ENCODE assay signal across 10 cellular contexts in genomic region chr7:92632791-92633190, GRCh38. TPM values are rescaled to one million over a fixed set of nuclear protein-coding genes. Genes with fewer than 3 reads are reported as not detected.
DNase-seq lines count a peak whose midpoint lies in the region; ATAC-seq, FAIRE-seq and TF ChIP-seq lines count a peak whose summit lies in the region.
"Had no signal": no experiment of that assay in that cellular context is flagged by ENCODE, and none has a peak within 500 bp of the region (broad histone marks: within the 10 kb centered on the region; RNA-seq: fewer than 3 reads in every experiment).

No MANE protein-coding gene starts in this region.

- H3K4me1 ChIP-seq in endothelial cell of umbilical vein (ENCODE audit: control insufficient read depth, extremely low read depth, insufficient read depth, low read length), result peaks cover 57% of the 10 kb centered on the region
- H3K4me1 ChIP-seq in smooth muscle cell (ENCODE audit: low read depth), result peaks cover 14% of the 10 kb centered on the region

- CTCF ChIA-PET in T-cell (lab: Charles Lee) (interaction anchor here (0.6 to 2.3 kb wide), 12 partner anchors 11 to 1543 kb away, joined by 3 to 12 read pairs (median 4); partner anchors contain the start of gene CDK6 (in 1 of the 2)), endothelial cell of umbilical vein (lab: Charles Lee) (interaction anchor here (0.6 to 3.3 kb wide), 12 partner anchors 9 to 1729 kb away, joined by 3 to 28 read pairs (median 4); no protein-coding TSS in a partner anchor)

- DNase-seq in T-helper 1 cell, result no peak
- DNase-seq in T-cell, result no peak
- no peak for DNase-seq in endothelial cell of umbilical vein (ENCODE audit: low read depth, low spot score)
- DNase-seq in smooth muscle cell (lab: John Stamatoyannopoulos, UW; ENCODE audit: unreplicated experiment), result no peak
- DNase-seq in iPS-NIHi7 (ENCODE audit: extremely low spot score), result no peak
- DNase-seq in NCI-H2107 (lab: John Stamatoyannopoulos, UW), result no peak
- DNase-seq: stimulated activated CD4-positive, alpha-beta T cell treated with anti-CD3 and anti-CD28 coated beads, Interleukin-12 subunit alpha, Interleukin-12 subunit beta, amount 100 ng/mL, for 4 hours had no signal

- H3K9me3 Mint-ChIP-seq in T-helper 1 cell treated with Interleukin-12 subunit alpha and Interleukin-12 subunit beta and Interleukin-4 antibody, amounts not matched to agents 30 μg/mL and 1 μg/mL, for 36 hours, result peaks cover 23% of the 10 kb centered on the region
- peaks cover 0 to 6% (median 2%) of the 10 kb centered on the region in 3 donors for H3K9me3 Mint-ChIP-seq in T-cell

- dilution Hi-C loops in endothelial cell of umbilical vein (cut with MboI; ENCODE audit: extremely low pct_ligation_motif_present, low sequenced_read_pairs), result no loop called here

- peaks cover 33% of the 10 kb centered on the region for H3K36me3 Mint-ChIP-seq in T-helper 1 cell treated with Interleukin-12 subunit alpha and Interleukin-12 subunit beta and Interleukin-4 antibody, amounts not matched to agents 30 μg/mL and 1 μg/mL, for 36 hours (ENCODE audit: low read depth)
- H3K36me3 Mint-ChIP-seq in T-cell, result peaks cover 18% of the 10 kb centered on the region

- no peak for FAIRE-seq in endothelial cell of umbilical vein (lab: Jason Lieb, UNC)

- H3K36me3 ChIP-seq in endothelial cell of umbilical vein (ENCODE audit: control insufficient read depth in 2 of 2, extremely low read depth in 1 of 2, insufficient read depth in 2 of 2, low read length in 2 of 2) (no peaks in the 10 kb centered on the region), smooth muscle cell (ENCODE audit: low read depth) (no peaks in the 10 kb centered on the region)

- 98% methylated on average over 1 of the region's 1 CpG for WGBS in smooth muscle cell (ENCODE audit: low lambda C conversion rate)

- TF ChIP-seq CTCF in endothelial cell of umbilical vein (IDR thresholded peaks at IDR 0.05; ENCODE audit: extremely low read depth in 1 of 2, insufficient read depth in 1 of 2, low read depth in 1 of 2, low read length in 2 of 2) (no peak), smooth muscle cell (IDR thresholded peaks at IDR 0.05; ENCODE audit: borderline replicate concordance, insufficient read depth, poor library complexity, severe bottlenecking) (no peak)

- H3F3A ChIP-seq in smooth muscle cell (ENCODE audit: low read depth), result peaks cover 11% of the 10 kb centered on the region

- H3K4me2 ChIP-seq in endothelial cell of umbilical vein (ENCODE audit: insufficient read depth, low read length) (peak overlapping the region; percentile 68), smooth muscle cell (peak overlapping the region; percentile 69)

- H3K9ac ChIP-seq in endothelial cell of umbilical vein (replicated peaks; ENCODE audit: extremely low read depth, insufficient read depth, low read length) (peak overlapping the region; percentile 73), smooth muscle cell (ENCODE audit: low read depth) (no peak overlapping the region)

- no peak for TF ChIP-seq POLR2A in endothelial cell of umbilical vein (IDR thresholded peaks at IDR 0.05; ENCODE audit: low read depth, low read length)

- H3K9me3 ChIP-seq in endothelial cell of umbilical vein (replicated peaks; ENCODE audit: control insufficient read depth, insufficient read depth, low read length), result no peaks in the 10 kb centered on the region
- no peaks in the 10 kb centered on the region for H3K9me3 ChIP-seq in smooth muscle cell (replicated peaks; ENCODE audit: low read depth)

- intact Hi-C loops in endothelial cell of umbilical vein (cut with micrococcal nuclease), result loop anchor here (1.0 to 10.0 kb wide), 11 partner anchors 7 to 1550 kb away; partner anchors contain the start of genes FAM133B and SAMD9L

- H3K9me1 ChIP-seq in endothelial cell of umbilical vein (replicated peaks; ENCODE audit: control insufficient read depth, extremely low read depth, insufficient read depth, low read length), result no peaks in the 10 kb centered on the region

- H2AFZ ChIP-seq in endothelial cell of umbilical vein (ENCODE audit: low read depth, low read length), result no peak overlapping the region
- H2AFZ ChIP-seq in smooth muscle cell (ENCODE audit: low read depth), result no peak overlapping the region

- no peaks in the 10 kb centered on the region for H3K27me3 Mint-ChIP-seq in T-helper 1 cell treated with Interleukin-12 subunit alpha and Interleukin-12 subunit beta and Interleukin-4 antibody, amounts not matched to agents 30 μg/mL and 1 μg/mL, for 36 hours (ENCODE audit: low read depth)
- H3K27me3 Mint-ChIP-seq in T-cell, result no peaks in the 10 kb centered on the region

- H3K79me2 ChIP-seq in endothelial cell of umbilical vein (ENCODE audit: control insufficient read depth, insufficient read depth, low read length) (peaks cover 2% of the 10 kb centered on the region), smooth muscle cell (ENCODE audit: low read depth) (peaks cover 28% of the 10 kb centered on the region)

- H3K4me3 Mint-ChIP-seq in T-helper 1 cell treated with Interleukin-12 subunit alpha and Interleukin-12 subunit beta and Interleukin-4 antibody, amounts not matched to agents 30 μg/mL and 1 μg/mL, for 36 hours, result peak overlapping the region; percentile 62
- H3K4me3 Mint-ChIP-seq in T-cell, result no peak overlapping the region

- H3K27ac Mint-ChIP-seq in T-helper 1 cell treated with Interleukin-12 subunit alpha and Interleukin-12 subunit beta and Interleukin-4 antibody, amounts not matched to agents 30 μg/mL and 1 μg/mL, for 36 hours, result peak overlapping the region; percentile 87
- H3K27ac Mint-ChIP-seq in T-cell, result peak overlapping the region; percentile 55 to 58

- H4K20me1 ChIP-seq in endothelial cell of umbilical vein (replicated peaks; ENCODE audit: control insufficient read depth, extremely low read depth, insufficient read depth, low read length) (no peaks in the 10 kb centered on the region), smooth muscle cell (ENCODE audit: low read depth) (peaks cover 35% of the 10 kb centered on the region)

- no peak overlapping the region for H3K4me3 ChIP-seq in endothelial cell of umbilical vein (replicated peaks in 1 of 3; ENCODE audit: insufficient read depth in 1 of 3, low read depth in 1 of 3, low read length in 3 of 3)
- H3K4me3 ChIP-seq in smooth muscle cell, result no peak overlapping the region

- POLR2A ChIA-PET in T-cell (lab: Charles Lee) (interaction anchor here (0.6 to 0.7 kb wide), 8 partner anchors 20 to 1809 kb away, joined by 3 to 11 read pairs (median 5); partner anchors contain the start of gene SAMD9 (in 1 of the 2)), endothelial cell of umbilical vein (lab: Charles Lee) (interaction anchor here (0.6 to 1.3 kb wide), 7 partner anchors 12 to 672 kb away, joined by 3 to 6 read pairs (median 3); partner anchors contain the start of gene RBM48)

- BruUV-seq in endothelial cell of umbilical vein (replicated peaks; lab: Mats Ljungman, UMichigan), result TSS peak; percentile 53

- H3K27me3 ChIP-seq in endothelial cell of umbilical vein (ENCODE audit: control insufficient read depth in 2 of 2, insufficient read depth in 2 of 2, low read length in 2 of 2) (no peaks in the 10 kb centered on the region), smooth muscle cell (ENCODE audit: low read depth) (no peaks in the 10 kb centered on the region)

- no peak for ATAC-seq in T-cell (replicated peaks in 1 of 4)
- no peak for ATAC-seq in GM18502 (IDR thresholded peaks at IDR 0.05; ENCODE audit: poor library complexity, unreplicated experiment)

- H3K4me1 Mint-ChIP-seq in T-helper 1 cell treated with Interleukin-12 subunit alpha and Interleukin-12 subunit beta and Interleukin-4 antibody, amounts not matched to agents 30 μg/mL and 1 μg/mL, for 36 hours (ENCODE audit: low read depth), result peaks cover 64% of the 10 kb centered on the region
- H3K4me1 Mint-ChIP-seq in T-cell, result peaks cover 37 to 55% (median 51%) of the 10 kb centered on the region in 3 donors

- H3K27ac ChIP-seq in endothelial cell of umbilical vein (ENCODE audit: insufficient read depth, low read depth, low read length) (peak overlapping the region; percentile 99), smooth muscle cell (ENCODE audit: low read depth) (peak overlapping the region; percentile 89)
- H3K27ac ChIP-seq: 22Rv1 had no signal

TF ChIP-seq in endothelial cell of umbilical vein, 7 proteins besides CTCF, POLR2A, EP300 and RAD21:
- TF ChIP-seq POLR2AphosphoS5 (IDR thresholded peaks at IDR 0.05; ENCODE audit: insufficient read depth, low read depth, low read length) (no peak), GATA2 (IDR thresholded peaks at IDR 0.05; ENCODE audit: insufficient read depth, insufficient read length, low read depth, low read length) (no peak), MAX (IDR thresholded peaks at IDR 0.05; ENCODE audit: insufficient read depth, insufficient read length) (no peak), EZH2 (IDR thresholded peaks at IDR 0.05; ENCODE audit: borderline replicate concordance, low read depth, low read length, severe bottlenecking) (no peak)

RNA-seq across cellular contexts. Expression of gene FAM133B, which starts 42.6 kb away (rescaled TPM):
- total RNA-seq in T-cell, result 10 to 100 TPM; 30.1 to 66.6 (median 39.4) TPM
- 26.9 and 27.6 TPM in 2 replicates for total RNA-seq in endothelial cell of umbilical vein
- 6.6 and 9.1 TPM in 2 replicates for polyA plus RNA-seq in endothelial cell of umbilical vein
- polyA plus RNA-seq in endothelial cell of umbilical vein (2011; cell fraction: cytosol; rRNA removed), result 6.9 and 13.2 TPM in 2 replicates
- 19.6 and 28.8 TPM in 2 replicates for polyA plus RNA-seq in endothelial cell of umbilical vein (2011; cell fraction: nucleus; rRNA removed)
- 13.6 and 18.9 TPM in 2 replicates for polyA plus RNA-seq in endothelial cell of umbilical vein (2012)
- polyA minus RNA-seq in endothelial cell of umbilical vein, result 8.3 and 9.1 TPM in 2 replicates
- 7.4 TPM for polyA minus RNA-seq in endothelial cell of umbilical vein (2011; cell fraction: cytosol; rRNA and poly(A)+ RNA removed)
- polyA minus RNA-seq in endothelial cell of umbilical vein (2011; cell fraction: nucleus; rRNA and poly(A)+ RNA removed), result 31.7 and 42.9 TPM in 2 replicates
- 24.2 and 36.0 TPM in 2 replicates for total RNA-seq in smooth muscle cell
- 17.2 and 25.1 TPM in 2 replicates for polyA plus RNA-seq in smooth muscle cell
